Comparison of ENCODE assay signal across 1 cellular context in genomic region chr11:111846640-111847039, GRCh38.
TF ChIP-seq lines count a peak whose summit lies in the region.

No MANE protein-coding gene starts in this region.

TF ChIP-seq in neural cell, 6 proteins besides CTCF, POLR2A, EP300 and RAD21 (continued from another document):
- peak; percentile 38 for TF ChIP-seq REST (IDR thresholded peaks at IDR 0.05; ENCODE audit: borderline replicate concordance)
